In genomic region chr2:230422149-230422548, GRCh38 we compare ENCODE assay signal across 1 cellular context.
TF ChIP-seq lines count a peak whose summit lies in the region.

No MANE protein-coding gene starts in this region.

TF ChIP-seq in SK-N-SH, 30 proteins besides CTCF, POLR2A, EP300 and RAD21 (continued from another document):
- TF ChIP-seq RCOR1 (IDR thresholded peaks at IDR 0.05; ENCODE audit: low read length) = no peak
- no peak for TF ChIP-seq NFIC (IDR thresholded peaks at IDR 0.05; ENCODE audit: borderline replicate concordance)
- no peak for TF ChIP-seq PBX3 (IDR thresholded peaks at IDR 0.05)
- no peak for TF ChIP-seq GATA2 (CRISPR knock-in tag; IDR thresholded peaks at IDR 0.05)
- no peak for TF ChIP-seq EZH2phosphoT487 (IDR thresholded peaks at IDR 0.05; ENCODE audit: borderline replicate concordance, low read depth)
- TF ChIP-seq, protein P1, sequence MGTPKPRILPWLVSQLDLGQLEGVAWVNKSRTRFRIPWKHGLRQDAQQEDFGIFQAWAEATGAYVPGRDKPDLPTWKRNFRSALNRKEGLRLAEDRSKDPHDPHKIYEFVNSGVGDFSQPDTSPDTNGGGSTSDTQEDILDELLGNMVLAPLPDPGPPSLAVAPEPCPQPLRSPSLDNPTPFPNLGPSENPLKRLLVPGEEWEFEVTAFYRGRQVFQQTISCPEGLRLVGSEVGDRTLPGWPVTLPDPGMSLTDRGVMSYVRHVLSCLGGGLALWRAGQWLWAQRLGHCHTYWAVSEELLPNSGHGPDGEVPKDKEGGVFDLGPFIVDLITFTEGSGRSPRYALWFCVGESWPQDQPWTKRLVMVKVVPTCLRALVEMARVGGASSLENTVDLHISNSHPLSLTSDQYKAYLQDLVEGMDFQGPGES (IDR thresholded peaks at IDR 0.05; ENCODE audit: low read depth, low read length) = no peak
- TF ChIP-seq POLR2AphosphoS5 (IDR thresholded peaks at IDR 0.05; ENCODE audit: low read depth, low read length) = no peak
- no peak for TF ChIP-seq FOXM1 (IDR thresholded peaks at IDR 0.05; ENCODE audit: low read depth)
